In genomic region chr2:18684202-18685040, GRCh38 we compare ENCODE assay signal across 19 cellular contexts.
DNase-seq lines count a peak whose midpoint lies in the region; ATAC-seq and TF ChIP-seq lines count a peak whose summit lies in the region.
"Had no signal": no experiment of that assay in that cellular context is flagged by ENCODE, and none has a peak within 500 bp of the region (broad histone marks: within the 10 kb centered on the region; RNA-seq: fewer than 3 reads in every experiment).

No MANE protein-coding gene starts in this region.

- peak; percentile 26 for DNase-seq in COLO668 (lab: John Stamatoyannopoulos, UW; ENCODE audit: unreplicated experiment)
- DNase-seq in LHCN-M2 (ENCODE audit: low read depth) = peak; percentile 63
- DNase-seq in fibroblast of gingiva (ENCODE audit: low read depth) = peak; percentile 54
- no peak for DNase-seq in osteoblast (ENCODE audit: insufficient read length, low spot score, missing footprints)
- no peak for DNase-seq in substantia nigra (lab: John Stamatoyannopoulos, UW)
- no peak for DNase-seq in activated gamma-delta T cell (lab: John Stamatoyannopoulos, UW)
- no peak for DNase-seq in midbrain (lab: John Stamatoyannopoulos, UW)
- DNase-seq: activated CD4-positive, alpha-beta T cell treated with anti-CD3 and anti-CD28 coated beads, Interleukin-2, amount 10 ng/mL, durations not matched to agents 7 days and 5 days; aorta; C1 segment of cervical spinal cord; endodermal cell; left lung; NCI-H187; RPMI8226; sigmoid colon; stimulated activated CD4-positive, alpha-beta T cell treated with anti-CD3 and anti-CD28 coated beads, Interleukin-4, amount 100 ng/mL, for 1 hour had no signal

- H2AFZ ChIP-seq in osteoblast (ENCODE audit: low read length) = peak overlapping the region; percentile 24

- H3K9me3 ChIP-seq in osteoblast (ENCODE audit: low read depth, low read length) = no peaks in the 10 kb centered on the region
- H3K9me3 ChIP-seq: gastroesophageal sphincter, left lung, sigmoid colon, suprapubic skin had no signal

- no peak overlapping the region for H3K4me2 ChIP-seq in osteoblast (ENCODE audit: insufficient read depth, low read length)

- H3K4me3 ChIP-seq in osteoblast (ENCODE audit: insufficient read depth, low read length) = no peak overlapping the region
- H3K4me3 ChIP-seq: gastroesophageal sphincter, left lung, sigmoid colon, suprapubic skin had no signal

- H3K27ac ChIP-seq in osteoblast (ENCODE audit: low read depth, low read length) (no peak overlapping the region), substantia nigra (ENCODE audit: low read depth, low read length, poor library complexity, severe bottlenecking) (no peak overlapping the region)
- H3K27ac ChIP-seq: gastroesophageal sphincter, left lung, sigmoid colon, suprapubic skin had no signal

- no peaks in the 10 kb centered on the region for H3K4me1 ChIP-seq in osteoblast (ENCODE audit: insufficient read depth, low read length)
- H3K4me1 ChIP-seq: gastroesophageal sphincter, left lung had no signal

- H3K79me2 ChIP-seq in osteoblast (ENCODE audit: insufficient read depth, low read length) = no peaks in the 10 kb centered on the region

- no peaks in the 10 kb centered on the region for H3K36me3 ChIP-seq in osteoblast (ENCODE audit: insufficient read depth, low read length)
- H3K36me3 ChIP-seq: gastroesophageal sphincter, left lung, sigmoid colon, suprapubic skin had no signal

- TF ChIP-seq CTCF in osteoblast (IDR thresholded peaks at IDR 0.05; ENCODE audit: extremely low read depth, low read depth, low read length) = no peak

- H3K27me3 ChIP-seq in osteoblast (ENCODE audit: insufficient read depth, low read length) = no peaks in the 10 kb centered on the region
- H3K27me3 ChIP-seq: gastroesophageal sphincter, left lung, sigmoid colon, suprapubic skin had no signal

- no peak for ATAC-seq in GM21717 (IDR thresholded peaks at IDR 0.05; ENCODE audit: unreplicated experiment)
- ATAC-seq: gastroesophageal sphincter, left lung had no signal

- H4K20me1 ChIP-seq in osteoblast (ENCODE audit: insufficient read depth, low read length) = no peaks in the 10 kb centered on the region

Comparison
In these comparisons a context has a peak if more than half of its experiments do, and no peak if none do; other contexts are left out.
1. DNase-seq: peak in COLO668 (single experiment), LHCN-M2 (single experiment) and fibroblast of gingiva (single experiment); none in osteoblast (single experiment), substantia nigra (0 of 49), activated gamma-delta T cell (single experiment) and midbrain (single experiment).